In the genomic region with DNA sequence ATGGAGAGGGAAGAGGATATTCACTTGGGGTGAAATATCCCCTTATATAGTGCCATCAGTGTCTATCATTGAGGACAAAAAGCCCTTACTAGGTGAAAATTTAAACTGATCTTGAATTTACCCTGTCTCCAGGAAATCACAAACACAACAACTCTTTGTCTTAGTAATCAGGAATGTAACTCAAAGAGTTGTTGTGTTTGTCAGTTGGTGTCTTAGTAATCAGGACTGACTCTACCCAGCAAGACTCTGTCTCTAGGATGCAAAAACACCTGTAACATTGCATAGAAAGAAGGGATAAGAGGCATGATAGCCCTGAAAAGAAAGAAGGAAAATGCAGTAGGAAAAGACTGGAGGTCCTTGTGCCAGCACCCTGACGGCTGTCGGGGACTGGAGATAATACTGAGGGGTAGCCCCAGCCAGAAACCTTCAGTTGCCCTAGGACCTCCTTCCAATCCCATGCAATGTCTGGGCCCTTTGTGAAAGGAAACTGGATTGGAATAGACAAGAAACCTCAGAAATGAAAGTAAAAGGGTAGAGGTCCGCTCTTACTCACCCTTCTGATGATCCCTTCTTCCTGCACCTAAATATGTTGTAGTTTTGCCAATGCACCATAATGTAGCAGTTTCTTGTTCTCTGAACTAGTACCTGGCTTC, we compare ENCODE assay signal across 8 cellular contexts. TPM values are rescaled to one million over a fixed set of nuclear protein-coding genes. Genes with fewer than 3 reads are reported as not detected.
DNase-seq lines count a peak whose midpoint lies in the region; ATAC-seq and TF ChIP-seq lines count a peak whose summit lies in the region.

No MANE protein-coding gene starts in this region.

- H3K9me3 ChIP-seq in Caco-2 (peaks cover 14% of the 10 kb centered on the region), MM.1S (replicated peaks; ENCODE audit: insufficient read depth, low read length) (no peaks in the 10 kb centered on the region), SK-N-SH (peaks cover 13% of the 10 kb centered on the region)

- peaks cover 20% of the 10 kb centered on the region for H3K4me1 Mint-ChIP-seq in Caco-2 (ENCODE audit: low read depth, unreplicated experiment)

- H3K27me3 ChIP-seq in Caco-2 (replicated peaks; ENCODE audit: control insufficient read depth, insufficient read depth, low read length) (no peaks in the 10 kb centered on the region), MM.1S (replicated peaks; ENCODE audit: insufficient read depth, low read length) (no peaks in the 10 kb centered on the region), foreskin keratinocyte (no peaks in the 10 kb centered on the region), SK-N-SH (ENCODE audit: insufficient read depth) (no peaks in the 10 kb centered on the region)

- H2AFZ ChIP-seq in MM.1S (ENCODE audit: low read length) (peak overlapping the region; percentile 61), SK-N-SH (ENCODE audit: low read depth) (no peak overlapping the region)

- no TSS peak for BruUV-seq in Caco-2 (replicated peaks; lab: Mats Ljungman, UMichigan)

- no peak for TF ChIP-seq RAD21 in SK-N-SH (IDR thresholded peaks at IDR 0.05; ENCODE audit: low read length)

- H3K27ac ChIP-seq in MM.1S (ENCODE audit: low read length) (peak overlapping the region; percentile 40; the same call in 1 of the 2 replicates), foreskin keratinocyte (no peak overlapping the region), SK-N-SH (ENCODE audit: low read depth in 2 of 2, low read length in 1 of 2) (no peak overlapping the region)

- H3K4me1 ChIP-seq in Caco-2 (peaks cover 17% of the 10 kb centered on the region), MM.1S (ENCODE audit: low read length) (peaks cover 4% of the 10 kb centered on the region; the same call in 1 of the 2 replicates), foreskin keratinocyte (no peaks in the 10 kb centered on the region), SK-N-SH (ENCODE audit: control insufficient read depth in 1 of 2, insufficient read depth in 2 of 2, low read depth in 1 of 2, low read length in 1 of 2) (peaks cover 0 to 5% of the 10 kb centered on the region in 2 experiments; a peak in 1 of 4 replicates)

- no peaks in the 10 kb centered on the region for H4K20me1 ChIP-seq in MM.1S (ENCODE audit: insufficient read depth, low read length)
- no peaks in the 10 kb centered on the region for H4K20me1 ChIP-seq in SK-N-SH (ENCODE audit: insufficient read depth)

- H3K9me2 ChIP-seq in MM.1S (replicated peaks; ENCODE audit: insufficient read depth, low read length) (no peaks in the 10 kb centered on the region), SK-N-SH (no peaks in the 10 kb centered on the region; the same call in 1 of the 2 replicates)

- H3F3A ChIP-seq in MM.1S (ENCODE audit: insufficient read depth, low read length) (peaks cover 14% of the 10 kb centered on the region; the same call in 1 of the 2 replicates), SK-N-SH (replicated peaks; ENCODE audit: insufficient read depth) (no peaks in the 10 kb centered on the region)

- DNase-seq in Caco-2 (no peak), MM.1S (peak; percentile 34), foreskin keratinocyte (peak in 1 of 2 donors; percentile 16), NCI-H2107 (lab: John Stamatoyannopoulos, UW) (no peak), SK-N-SH (no peak), NCI-H1048 (lab: John Stamatoyannopoulos, UW) (no peak)

- WGBS in SK-N-SH (ENCODE audit: low lambda C conversion rate) = 98% methylated on average over 3 of the region's 3 CpGs

- H3K79me2 ChIP-seq in MM.1S (ENCODE audit: low read length) = peaks cover 6% of the 10 kb centered on the region; the same call in 1 of the 2 replicates
- no peaks in the 10 kb centered on the region; the same call in 1 of the 2 replicates for H3K79me2 ChIP-seq in SK-N-SH (ENCODE audit: insufficient read depth)

- H3K36me3 Mint-ChIP-seq in Caco-2 (ENCODE audit: insufficient read depth, unreplicated experiment) = no peaks in the 10 kb centered on the region

- POLR2A ChIA-PET in Caco-2 (lab: Charles Lee) (no interaction called here), SK-N-SH (lab: Yijun Ruan, JAX) (no interaction called here)

- H3K36me3 ChIP-seq in Caco-2 (ENCODE audit: control insufficient read depth, insufficient read depth, low read length) (no peaks in the 10 kb centered on the region), MM.1S (replicated peaks; ENCODE audit: insufficient read depth, low read length) (no peaks in the 10 kb centered on the region), SK-N-SH (replicated peaks in 1 of 2; ENCODE audit: control insufficient read depth in 1 of 2, insufficient read depth in 2 of 2, low read length in 1 of 2) (peaks cover 0 to 3% of the 10 kb centered on the region in 2 experiments)

- ATAC-seq in GM19467 (IDR thresholded peaks at IDR 0.05; ENCODE audit: unreplicated experiment) (peak; percentile 20), foreskin keratinocyte (peak; percentile 31), HG03460 (IDR thresholded peaks at IDR 0.05; ENCODE audit: unreplicated experiment) (no peak)

- TF ChIP-seq CTCF in Caco-2 (IDR thresholded peaks at IDR 0.05; ENCODE audit: insufficient read depth in 1 of 2, low read depth in 1 of 2, low read length in 1 of 2, severe bottlenecking in 1 of 2, unreplicated experiment in 1 of 2) (no peak), MM.1S (IDR thresholded peaks at IDR 0.05; ENCODE audit: low read length) (no peak; the same call in 1 of the 2 replicates), foreskin keratinocyte (conservative IDR thresholded peaks at IDR 0.05) (no peak), SK-N-SH (IDR thresholded peaks at IDR 0.05) (no peak)

- no peaks in the 10 kb centered on the region for H3K9me3 Mint-ChIP-seq in Caco-2 (ENCODE audit: unreplicated experiment)

- CTCF ChIA-PET in Caco-2 (lab: Charles Lee) (interaction anchor here (1.1 to 1.2 kb wide), 2 partner anchors 13 to 132 kb away, joined by 7 to 8 read pairs; no protein-coding TSS in a partner anchor), SK-N-SH (lab: Yijun Ruan, JAX) (interaction anchor here (1.3 to 5.8 kb wide), 4 partner anchors 12 to 275 kb away, joined by 3 to 44 read pairs (median 6); no protein-coding TSS in a partner anchor)

- peak overlapping the region; percentile 36; the same call in 1 of the 2 replicates for H3K9ac ChIP-seq in MM.1S (ENCODE audit: low read length)
- no peak overlapping the region for H3K9ac ChIP-seq in SK-N-SH

- H3K27me3 Mint-ChIP-seq in Caco-2 (ENCODE audit: insufficient read depth, unreplicated experiment) = no peaks in the 10 kb centered on the region

- H3K4me3 Mint-ChIP-seq in Caco-2 (ENCODE audit: unreplicated experiment) = peak overlapping the region; percentile 62

- no peak for TF ChIP-seq EP300 in SK-N-SH (IDR thresholded peaks at IDR 0.05; ENCODE audit: borderline replicate concordance in 1 of 2, low read depth in 1 of 2, low read length in 1 of 2)

- H3K4me2 ChIP-seq in MM.1S (ENCODE audit: low read depth, low read length) = peak overlapping the region; percentile 62
- H3K4me2 ChIP-seq in SK-N-SH = no peak overlapping the region

- H3K27ac Mint-ChIP-seq in Caco-2 (ENCODE audit: unreplicated experiment) = peak overlapping the region; percentile 42

- intact Hi-C loops in Caco-2 (cut with micrococcal nuclease; ENCODE audit: unreplicated experiment) = loop anchor here (1.0 to 2.0 kb wide), 4 partner anchors 28 to 205 kb away; no protein-coding TSS in a partner anchor

- H3K4me3 ChIP-seq in Caco-2 (ENCODE audit: low read depth, low read length) (peak overlapping the region; percentile 18; the same call in 1 of the 2 replicates), MM.1S (ENCODE audit: low read length) (peak overlapping the region; percentile 60), SK-N-SH (ENCODE audit: low read depth in 2 of 2, low read length in 1 of 2) (no peak overlapping the region)

TF ChIP-seq in SK-N-SH, 30 proteins besides CTCF, POLR2A, EP300 and RAD21:
- TF ChIP-seq, protein P1, sequence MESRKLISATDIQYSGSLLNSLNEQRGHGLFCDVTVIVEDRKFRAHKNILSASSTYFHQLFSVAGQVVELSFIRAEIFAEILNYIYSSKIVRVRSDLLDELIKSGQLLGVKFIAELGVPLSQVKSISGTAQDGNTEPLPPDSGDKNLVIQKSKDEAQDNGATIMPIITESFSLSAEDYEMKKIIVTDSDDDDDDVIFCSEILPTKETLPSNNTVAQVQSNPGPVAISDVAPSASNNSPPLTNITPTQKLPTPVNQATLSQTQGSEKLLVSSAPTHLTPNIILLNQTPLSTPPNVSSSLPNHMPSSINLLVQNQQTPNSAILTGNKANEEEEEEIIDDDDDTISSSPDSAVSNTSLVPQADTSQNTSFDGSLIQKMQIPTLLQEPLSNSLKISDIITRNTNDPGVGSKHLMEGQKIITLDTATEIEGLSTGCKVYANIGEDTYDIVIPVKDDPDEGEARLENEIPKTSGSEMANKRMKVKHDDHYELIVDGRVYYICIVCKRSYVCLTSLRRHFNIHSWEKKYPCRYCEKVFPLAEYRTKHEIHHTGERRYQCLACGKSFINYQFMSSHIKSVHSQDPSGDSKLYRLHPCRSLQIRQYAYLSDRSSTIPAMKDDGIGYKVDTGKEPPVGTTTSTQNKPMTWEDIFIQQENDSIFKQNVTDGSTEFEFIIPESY (IDR thresholded peaks at IDR 0.05; ENCODE audit: borderline replicate concordance, low read depth) = no peak

RNA-seq across cellular contexts. Expression of gene HMGB2, which starts 45.3 kb away (rescaled TPM):
- total RNA-seq in Caco-2 (2022) (272 and 326 TPM in 2 replicates), foreskin keratinocyte (112 and 151 TPM in 2 replicates)
- polyA plus RNA-seq in foreskin keratinocyte (109 and 158 TPM in 2 replicates), SK-N-SH (2012; rRNA removed) (123 and 130 TPM in 2 replicates)
- polyA plus RNA-seq in SK-N-SH (2012; cell fraction: cytosol; rRNA removed) = 184 and 256 TPM in 2 replicates
- 28.9 and 47.2 TPM in 2 replicates for polyA plus RNA-seq in SK-N-SH (2012; cell fraction: nucleus; rRNA removed)

Comparison
In these comparisons a context has a peak if more than half of its experiments do, and no peak if none do; other contexts are left out.
1. H3K4me3 ChIP-seq: peak in Caco-2 (single experiment) and MM.1S (single experiment); none in SK-N-SH (0 of 2).